Comparison of ENCODE assay signal across 8 cellular contexts in genomic region chr3:108221911-108222812, GRCh38. TPM values are rescaled to one million over a fixed set of nuclear protein-coding genes. Genes with fewer than 3 reads are reported as not detected.
DNase-seq lines count a peak whose midpoint lies in the region; ATAC-seq, FAIRE-seq and TF ChIP-seq lines count a peak whose summit lies in the region.

IFT57 (minus strand) TSS chr3:108222424; CDS start chr3:108222322, 102 bp downstream.

- H3K27me3 ChIP-seq in ACC112 (ENCODE audit: insufficient read depth, low read length) (no peaks in the 10 kb centered on the region), bronchial epithelial cell (ENCODE audit: control insufficient read depth, insufficient read depth, low read length) (no peaks in the 10 kb centered on the region), small intestine (ENCODE audit: control insufficient read depth in 2 of 2, insufficient read depth in 2 of 2, low read length in 2 of 2) (no peaks in the 10 kb centered on the region)

- FAIRE-seq in bronchial epithelial cell (lab: Jason Lieb, UNC) (no peak), small intestine (lab: Jason Lieb, UNC) (no peak)

- peaks cover 28% of the 10 kb centered on the region for H3K79me2 ChIP-seq in ACC112 (ENCODE audit: control insufficient read depth, insufficient read depth, low read length, unreplicated experiment)

- peak within 1 kb of the TSS; percentile 87 for H2AFZ ChIP-seq in ACC112 (ENCODE audit: low read length, unreplicated experiment)

- H3K9me3 ChIP-seq in small intestine (ENCODE audit: control insufficient read depth, low read depth), result no peaks in the 10 kb centered on the region

- H3K36me3 ChIP-seq in ACC112 (ENCODE audit: insufficient read depth, low read length) (peaks cover 6% of the 10 kb centered on the region; the same call in 1 of the 2 replicates), bronchial epithelial cell (ENCODE audit: control insufficient read depth, insufficient read depth, low read length) (no peaks in the 10 kb centered on the region), small intestine (ENCODE audit: control insufficient read depth in 2 of 2, insufficient read depth in 2 of 2, low read length in 2 of 2) (no peaks in the 10 kb centered on the region)

- TF ChIP-seq CTCF in WI38 (IDR thresholded peaks at IDR 0.05; ENCODE audit: low read depth, low read length) (no peak), bronchial epithelial cell (IDR thresholded peaks at IDR 0.05; ENCODE audit: insufficient read depth, low read length, severe bottlenecking) (no peak)

- peak within 1 kb of the TSS; percentile 79 for H3K27ac ChIP-seq in ACC112 (ENCODE audit: low read depth, low read length)
- peak within 1 kb of the TSS; percentile 88 to 90 for H3K27ac ChIP-seq in small intestine (ENCODE audit: low read depth in 1 of 2, low read length in 1 of 2)

- H3K4me1 ChIP-seq in ACC112 (ENCODE audit: control insufficient read depth, insufficient read depth, low read length, unreplicated experiment) (peaks cover 42% of the 10 kb centered on the region), small intestine (ENCODE audit: control insufficient read depth in 2 of 2, insufficient read depth in 1 of 2, low read depth in 1 of 2, low read length in 1 of 2) (peaks cover 0 to 9% of the 10 kb centered on the region in 2 donors)

- H3K4me3 ChIP-seq in ACC112 (ENCODE audit: low read depth, low read length), result peak within 1 kb of the TSS; percentile 97
- H3K4me3 ChIP-seq in WI38 (ENCODE audit: low read depth, low read length), result peak within 1 kb of the TSS; percentile 91
- peak within 1 kb of the TSS; percentile 97 for H3K4me3 ChIP-seq in bronchial epithelial cell (ENCODE audit: low read depth, low read length)
- H3K4me3 ChIP-seq in small intestine (ENCODE audit: low read depth in 1 of 2, low read length in 2 of 2), result peak within 1 kb of the TSS; percentile 65 to 88

- WGBS in small intestine, 3 donors, result 0 to 1% (median 0%) methylated on average over 56 to 57 of the region's 57 CpGs

- ATAC-seq in GM18870 (IDR thresholded peaks at IDR 0.05; ENCODE audit: unreplicated experiment) (peak; percentile 90), HG03139 (IDR thresholded peaks at IDR 0.05; ENCODE audit: unreplicated experiment) (peak; percentile 84)

- DNase-seq in NCI-H2227 (lab: John Stamatoyannopoulos, UW; ENCODE audit: unreplicated experiment) (peak; percentile 95), bronchial epithelial cell (ENCODE audit: low read depth) (peak; percentile 93), iPS-NIHi11 (ENCODE audit: low spot score) (peak; percentile 100), small intestine (peak; percentile 95)

RNA-seq across cellular contexts. Expression of gene IFT57, which starts in this region (rescaled TPM):
- 17.6 and 35.1 TPM in 2 replicates for total RNA-seq in bronchial epithelial cell
- 10 to 100 TPM in 2 of 3 donors, 1 to 10 TPM in 1; 8.1 to 21.2 (median 12.7) TPM for polyA plus RNA-seq in small intestine

Comparison
In these comparisons a context has a peak if more than half of its experiments do, and no peak if none do; other contexts are left out.
1. Peak in every context shown above with its lines: DNase-seq, ATAC-seq, H3K4me3 ChIP-seq and H3K27ac ChIP-seq.